In the genomic region with DNA sequence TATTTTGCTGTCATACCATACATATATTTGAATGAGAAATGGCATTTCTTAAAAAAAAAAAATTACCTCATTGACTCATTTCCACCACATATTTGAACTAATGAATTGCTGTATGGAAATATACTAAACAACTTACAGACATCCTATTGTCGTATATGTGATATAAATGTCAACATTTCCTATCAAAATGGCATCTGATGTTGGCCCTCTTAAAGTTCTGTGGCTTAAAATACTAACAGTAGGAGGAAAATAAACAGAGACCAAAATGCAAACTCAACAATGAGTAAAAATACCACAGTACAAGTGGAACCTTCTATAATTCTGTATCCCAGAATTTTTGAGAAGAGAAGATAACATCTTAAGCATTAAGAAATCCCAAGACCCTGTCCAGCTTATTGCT, we compare ENCODE assay signal across 27 cellular contexts.
A peak's percentile ranks its signal among the peaks of the same experiment; 100 is the strongest.
DNase-seq lines count a peak whose midpoint lies in the region; ATAC-seq and TF ChIP-seq lines count a peak whose summit lies in the region.
"Had no signal": no experiment of that assay in that cellular context is flagged by ENCODE, and none has a peak within 500 bp of the region (broad histone marks: within the 10 kb centered on the region; RNA-seq: fewer than 3 reads in every experiment).

No MANE protein-coding gene starts in this region.

- H3K4me1 Mint-ChIP-seq in GM23338 (peaks cover 75% of the 10 kb centered on the region), T-helper 17 cell (peaks cover 22% of the 10 kb centered on the region)
- H3K4me1 Mint-ChIP-seq in effector memory CD8-positive, alpha-beta T cell (ENCODE audit: low read depth in 2 of 2), result peaks cover 42 to 61% of the 10 kb centered on the region in 2 donors
- peaks cover 62% of the 10 kb centered on the region for H3K4me1 Mint-ChIP-seq in stimulated activated effector memory CD8-positive, alpha-beta T cell treated with anti-CD3 and anti-CD28 coated beads, Interleukin-12 subunit alpha, Interleukin-12 subunit beta, amount 100 ng/mL, for 72 hours

- peak overlapping the region; percentile 31; the same call in 1 of the 2 replicates for H3K4me2 ChIP-seq in GM23338
- H3K4me2 ChIP-seq: KMS-11 had no signal

- no peak for TF ChIP-seq POLR2A in upper lobe of left lung (IDR thresholded peaks at IDR 0.05)

- H3K4me3 Mint-ChIP-seq in GM23338 (no peak overlapping the region), T-helper 17 cell (no peak overlapping the region)
- H3K4me3 Mint-ChIP-seq in effector memory CD8-positive, alpha-beta T cell, result no peak overlapping the region
- peak overlapping the region; percentile 38 for H3K4me3 Mint-ChIP-seq in stimulated activated effector memory CD8-positive, alpha-beta T cell treated with anti-CD3 and anti-CD28 coated beads, Interleukin-12 subunit alpha, Interleukin-12 subunit beta, amount 100 ng/mL, for 72 hours
- H3K4me3 Mint-ChIP-seq: CD8-positive, alpha-beta T cell; HFFc6 had no signal

- peaks cover 12% of the 10 kb centered on the region for H3F3A ChIP-seq in GM23338 (replicated peaks; ENCODE audit: low read depth)

- H3K27me3 Mint-ChIP-seq in GM23338 (ENCODE audit: insufficient read depth, low read depth, poor library complexity), result peaks cover 8% of the 10 kb centered on the region
- H3K27me3 Mint-ChIP-seq in T-helper 17 cell, result no peaks in the 10 kb centered on the region
- no peaks in the 10 kb centered on the region for H3K27me3 Mint-ChIP-seq in effector memory CD8-positive, alpha-beta T cell
- H3K27me3 Mint-ChIP-seq: IgD-negative memory B cell had no signal

- H3K27ac ChIP-seq in GM23338 (ENCODE audit: low read depth), result peak overlapping the region; percentile 1; the same call in 1 of the 2 replicates
- no peak overlapping the region for H3K27ac ChIP-seq in upper lobe of left lung
- H3K27ac ChIP-seq: KMS-11, Peyer's patch, SK-N-MC had no signal

- 66 to 73% methylated on average over 1 of the region's 1 CpG for WGBS in upper lobe of left lung, 2 donors

- DNase-seq in GM23338 (ENCODE audit: low spot score) (no peak), T-helper 17 cell (no peak), NCI-H128 (lab: John Stamatoyannopoulos, UW; ENCODE audit: unreplicated experiment) (no peak), upper lobe of left lung (no peak), putamen (ENCODE audit: low spot score) (no peak)
- DNase-seq in effector memory CD8-positive, alpha-beta T cell, result no peak
- no peak for DNase-seq in stimulated activated effector memory CD8-positive, alpha-beta T cell treated with anti-CD3 and anti-CD28 coated beads, Interleukin-12 subunit alpha, Interleukin-12 subunit beta, amount 100 ng/mL, for 72 hours (ENCODE audit: low spot score in 2 of 2)
- DNase-seq: CD8-positive, alpha-beta T cell; DMS 273 treated with DMSO at 0.1 percent for 48 hours; EL; GDM1; GOT3; HFFc6; NCI-H1092; NCI-H1436; NCI-H2081 treated with DMSO at 0.1 percent for 48 hours; NCI-H2171; NCI-H226; NCI-H510A; NCI-H69; OCI-M1; Peyer's patch; SIG-M5 had no signal

- H3K27me3 ChIP-seq in GM23338 (ENCODE audit: insufficient read depth) (no peaks in the 10 kb centered on the region), upper lobe of left lung (no peaks in the 10 kb centered on the region)
- H3K27me3 ChIP-seq: Peyer's patch had no signal

- no peak for TF ChIP-seq EP300 in upper lobe of left lung (IDR thresholded peaks at IDR 0.05)

- H2AFZ ChIP-seq in GM23338, result no peak overlapping the region

- peaks cover 93% of the 10 kb centered on the region for H3K79me2 ChIP-seq in GM23338 (replicated peaks; ENCODE audit: insufficient read depth)

- H3K36me3 ChIP-seq in GM23338 (ENCODE audit: insufficient read depth) (no peaks in the 10 kb centered on the region), upper lobe of left lung (no peaks in the 10 kb centered on the region)
- H3K36me3 ChIP-seq: HAP-1, Peyer's patch had no signal

- H3K36me3 Mint-ChIP-seq in GM23338 (ENCODE audit: low read depth), result peaks cover 18% of the 10 kb centered on the region
- H3K36me3 Mint-ChIP-seq in T-helper 17 cell (ENCODE audit: low read depth), result no peaks in the 10 kb centered on the region
- H3K36me3 Mint-ChIP-seq in effector memory CD8-positive, alpha-beta T cell (ENCODE audit: insufficient read depth), result peaks cover 17% of the 10 kb centered on the region
- H3K36me3 Mint-ChIP-seq in stimulated activated effector memory CD8-positive, alpha-beta T cell treated with anti-CD3 and anti-CD28 coated beads, Interleukin-12 subunit alpha, Interleukin-12 subunit beta, amount 100 ng/mL, for 72 hours, result no peaks in the 10 kb centered on the region
- H3K36me3 Mint-ChIP-seq: CD8-positive, alpha-beta T cell had no signal

- H3K27ac Mint-ChIP-seq in GM23338, result no peak overlapping the region
- H3K27ac Mint-ChIP-seq in T-helper 17 cell, result peak overlapping the region; percentile 71
- H3K27ac Mint-ChIP-seq in effector memory CD8-positive, alpha-beta T cell, result peak overlapping the region; percentile 34 to 83
- H3K27ac Mint-ChIP-seq in stimulated activated effector memory CD8-positive, alpha-beta T cell treated with anti-CD3 and anti-CD28 coated beads, Interleukin-12 subunit alpha, Interleukin-12 subunit beta, amount 100 ng/mL, for 72 hours, result peak overlapping the region; percentile 83
- H3K27ac Mint-ChIP-seq: CD8-positive, alpha-beta T cell; HFFc6; IgD-negative memory B cell had no signal

- peaks cover 69% of the 10 kb centered on the region for H3K4me1 ChIP-seq in GM23338 (ENCODE audit: insufficient read depth)
- H3K4me1 ChIP-seq in upper lobe of left lung, result peaks cover 0 to 24% (median 9%) of the 10 kb centered on the region in 4 donors

- no peak for ATAC-seq in GM23338
- no peak for ATAC-seq in T-helper 17 cell
- ATAC-seq in effector memory CD8-positive, alpha-beta T cell (replicated peaks), result no peak
- no peak for ATAC-seq in stimulated activated effector memory CD8-positive, alpha-beta T cell treated with anti-CD3 and anti-CD28 coated beads, Interleukin-12 subunit alpha, Interleukin-12 subunit beta, amount 100 ng/mL, for 72 hours
- ATAC-seq in upper lobe of left lung (ENCODE audit: low FRiP score in 2 of 2), result no peak
- ATAC-seq: CD8-positive, alpha-beta T cell had no signal

- peaks cover 6% of the 10 kb centered on the region; the same call in 1 of the 2 replicates for H3K9me2 ChIP-seq in GM23338 (ENCODE audit: insufficient read depth)

- no peaks in the 10 kb centered on the region for H3K9me3 ChIP-seq in T-helper 17 cell (ENCODE audit: control insufficient read depth, low read length, poor library complexity, severe bottlenecking)
- no peaks in the 10 kb centered on the region for H3K9me3 ChIP-seq in upper lobe of left lung
- H3K9me3 ChIP-seq: HAP-1, Peyer's patch had no signal

- peaks cover 18% of the 10 kb centered on the region for H4K20me1 ChIP-seq in GM23338 (replicated peaks; ENCODE audit: insufficient read depth)

- H3K9me3 Mint-ChIP-seq in GM23338, result peaks cover 7% of the 10 kb centered on the region; the same call in 1 of the 3 replicates
- H3K9me3 Mint-ChIP-seq in effector memory CD8-positive, alpha-beta T cell, result no peaks in the 10 kb centered on the region
- no peaks in the 10 kb centered on the region for H3K9me3 Mint-ChIP-seq in stimulated activated effector memory CD8-positive, alpha-beta T cell treated with anti-CD3 and anti-CD28 coated beads, Interleukin-12 subunit alpha, Interleukin-12 subunit beta, amount 100 ng/mL, for 72 hours
- H3K9me3 Mint-ChIP-seq: CD8-positive, alpha-beta T cell had no signal

- H3K4me3 ChIP-seq in GM23338 (no peak overlapping the region), upper lobe of left lung (no peak overlapping the region)
- H3K4me3 ChIP-seq: HAP-1, Peyer's patch, SK-N-MC had no signal

- TF ChIP-seq CTCF in GM23338 (conservative IDR thresholded peaks at IDR 0.05; ENCODE audit: low read depth in 2 of 2), result no peak
- TF ChIP-seq CTCF in upper lobe of left lung (IDR thresholded peaks at IDR 0.05), result no peak

TF ChIP-seq in GM23338, 12 proteins besides CTCF, POLR2A, EP300 and RAD21 (continues in another document):
- TF ChIP-seq, protein P1, sequence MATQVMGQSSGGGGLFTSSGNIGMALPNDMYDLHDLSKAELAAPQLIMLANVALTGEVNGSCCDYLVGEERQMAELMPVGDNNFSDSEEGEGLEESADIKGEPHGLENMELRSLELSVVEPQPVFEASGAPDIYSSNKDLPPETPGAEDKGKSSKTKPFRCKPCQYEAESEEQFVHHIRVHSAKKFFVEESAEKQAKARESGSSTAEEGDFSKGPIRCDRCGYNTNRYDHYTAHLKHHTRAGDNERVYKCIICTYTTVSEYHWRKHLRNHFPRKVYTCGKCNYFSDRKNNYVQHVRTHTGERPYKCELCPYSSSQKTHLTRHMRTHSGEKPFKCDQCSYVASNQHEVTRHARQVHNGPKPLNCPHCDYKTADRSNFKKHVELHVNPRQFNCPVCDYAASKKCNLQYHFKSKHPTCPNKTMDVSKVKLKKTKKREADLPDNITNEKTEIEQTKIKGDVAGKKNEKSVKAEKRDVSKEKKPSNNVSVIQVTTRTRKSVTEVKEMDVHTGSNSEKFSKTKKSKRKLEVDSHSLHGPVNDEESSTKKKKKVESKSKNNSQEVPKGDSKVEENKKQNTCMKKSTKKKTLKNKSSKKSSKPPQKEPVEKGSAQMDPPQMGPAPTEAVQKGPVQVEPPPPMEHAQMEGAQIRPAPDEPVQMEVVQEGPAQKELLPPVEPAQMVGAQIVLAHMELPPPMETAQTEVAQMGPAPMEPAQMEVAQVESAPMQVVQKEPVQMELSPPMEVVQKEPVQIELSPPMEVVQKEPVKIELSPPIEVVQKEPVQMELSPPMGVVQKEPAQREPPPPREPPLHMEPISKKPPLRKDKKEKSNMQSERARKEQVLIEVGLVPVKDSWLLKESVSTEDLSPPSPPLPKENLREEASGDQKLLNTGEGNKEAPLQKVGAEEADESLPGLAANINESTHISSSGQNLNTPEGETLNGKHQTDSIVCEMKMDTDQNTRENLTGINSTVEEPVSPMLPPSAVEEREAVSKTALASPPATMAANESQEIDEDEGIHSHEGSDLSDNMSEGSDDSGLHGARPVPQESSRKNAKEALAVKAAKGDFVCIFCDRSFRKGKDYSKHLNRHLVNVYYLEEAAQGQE (IDR thresholded peaks at IDR 0.05; ENCODE audit: unreplicated experiment), result no peak
- TF ChIP-seq STAT1 (IDR thresholded peaks at IDR 0.05; ENCODE audit: unreplicated experiment), result no peak
- TF ChIP-seq ETS1 (IDR thresholded peaks at IDR 0.05), result no peak
- TF ChIP-seq JUNB (IDR thresholded peaks at IDR 0.05; ENCODE audit: unreplicated experiment), result no peak
- no peak for TF ChIP-seq ZNF331 (CRISPR knock-in tag; IDR thresholded peaks at IDR 0.05; ENCODE audit: low read depth)
- no peak for TF ChIP-seq ZNF114 (CRISPR knock-in tag; IDR thresholded peaks at IDR 0.05)
- no peak for TF ChIP-seq NANOG (IDR thresholded peaks at IDR 0.05; ENCODE audit: borderline replicate concordance)
